In the genomic region with DNA sequence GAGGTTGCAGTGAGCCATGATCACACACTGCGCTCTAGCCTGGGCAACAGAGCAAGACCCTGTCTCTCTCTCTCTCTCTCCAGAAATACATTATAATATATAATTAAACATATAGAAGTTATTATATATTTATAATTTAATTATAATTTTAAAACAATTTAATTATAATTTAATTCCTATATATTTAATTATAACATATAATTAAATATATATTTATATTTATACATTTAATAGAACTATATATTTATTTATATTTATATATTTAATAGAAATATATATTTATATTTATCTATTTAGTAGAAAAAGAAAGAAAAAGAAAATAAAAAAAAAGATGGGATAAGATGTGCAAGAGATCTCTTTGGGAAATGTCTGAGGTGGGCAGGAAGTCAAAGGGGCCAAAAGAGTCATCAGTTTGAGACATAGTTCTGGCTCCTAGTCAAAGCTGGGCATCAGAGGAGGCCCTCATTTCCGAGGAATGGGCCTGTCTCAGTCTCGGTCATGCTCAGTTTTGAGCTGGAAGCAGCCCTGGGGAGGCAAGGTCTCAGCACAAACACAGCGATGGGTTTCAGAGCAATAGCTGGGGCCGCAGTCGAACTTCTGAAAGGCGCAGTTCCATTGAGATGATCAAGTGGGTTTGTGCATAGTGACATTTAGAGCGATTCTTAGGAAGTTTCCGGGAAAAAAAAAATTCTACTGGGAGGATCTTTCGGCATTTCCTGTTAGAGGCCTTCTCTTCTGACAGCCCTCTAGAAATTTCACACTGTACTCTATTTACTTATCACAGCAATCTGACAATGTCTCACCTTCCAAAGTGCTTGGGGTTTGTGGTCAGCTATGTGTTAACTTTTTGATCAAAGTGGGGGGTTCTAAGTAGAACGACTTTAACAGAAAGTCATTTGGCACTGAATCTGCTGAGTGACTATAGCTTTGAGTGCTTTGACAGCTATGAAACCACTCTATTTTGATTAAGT, we compare ENCODE assay signal across 11 cellular contexts. TPM values are rescaled to one million over a fixed set of nuclear protein-coding genes. Genes with fewer than 3 reads are reported as not detected.
DNase-seq lines count a peak whose midpoint lies in the region; ATAC-seq lines count a peak whose summit lies in the region.
"Had no signal": no experiment of that assay in that cellular context is flagged by ENCODE, and none has a peak within 500 bp of the region (broad histone marks: within the 10 kb centered on the region; RNA-seq: fewer than 3 reads in every experiment).

No MANE protein-coding gene starts in this region.

- peak; percentile 15 to 26 for DNase-seq in activated CD4-positive, alpha-beta T cell treated with anti-CD3 and anti-CD28 coated beads for 4 hours
- no peak for DNase-seq in activated CD4-positive, alpha-beta T cell treated with anti-CD3 and anti-CD28 coated beads, Interleukin-2, amount 50 U/mL, for 1 hour
- peak; percentile 16 for DNase-seq in T-helper 22 cell (ENCODE audit: low read depth)
- DNase-seq in activated naive CD8-positive, alpha-beta T cell treated with anti-CD3 and anti-CD28 coated beads for 36 hours, result peak; percentile 35
- peak; percentile 26 for DNase-seq in stimulated activated CD8-positive, alpha-beta memory T cell treated with anti-CD3 and anti-CD28 coated beads, Interleukin-4, amount 100 ng/mL, for 24 hours (ENCODE audit: low read depth)
- DNase-seq in NCI-H1930 (lab: John Stamatoyannopoulos, UW), result no peak
- no peak for DNase-seq in GOT3 (lab: John Stamatoyannopoulos, UW)
- DNase-seq: foreskin melanocyte, HFFc6, NCI-H1436 treated with DMSO at 0.1 percent for 48 hours had no signal

- no peaks in the 10 kb centered on the region for H3K9me3 Mint-ChIP-seq in activated naive CD8-positive, alpha-beta T cell treated with anti-CD3 and anti-CD28 coated beads for 36 hours
- H3K9me3 Mint-ChIP-seq: HFFc6 had no signal

- H3K27ac Mint-ChIP-seq in activated naive CD8-positive, alpha-beta T cell treated with anti-CD3 and anti-CD28 coated beads for 36 hours, result peak overlapping the region; percentile 82
- H3K27ac Mint-ChIP-seq: HFFc6 had no signal

- H3K27me3 Mint-ChIP-seq in activated naive CD8-positive, alpha-beta T cell treated with anti-CD3 and anti-CD28 coated beads for 36 hours, result peaks cover 9% of the 10 kb centered on the region

- H3K4me3 Mint-ChIP-seq in activated naive CD8-positive, alpha-beta T cell treated with anti-CD3 and anti-CD28 coated beads for 36 hours, result peak overlapping the region; percentile 38
- H3K4me3 Mint-ChIP-seq: HFFc6 had no signal

- ATAC-seq in GM19463 (IDR thresholded peaks at IDR 0.05; ENCODE audit: unreplicated experiment), result no peak

- H3K4me1 Mint-ChIP-seq in activated naive CD8-positive, alpha-beta T cell treated with anti-CD3 and anti-CD28 coated beads for 36 hours, result peaks cover 35% of the 10 kb centered on the region

- no peaks in the 10 kb centered on the region for H3K36me3 Mint-ChIP-seq in activated naive CD8-positive, alpha-beta T cell treated with anti-CD3 and anti-CD28 coated beads for 36 hours

RNA-seq across cellular contexts. Expression of gene GZMB, which starts 58.7 kb away (rescaled TPM):
- total RNA-seq in activated naive CD8-positive, alpha-beta T cell treated with anti-CD3 and anti-CD28 coated beads for 36 hours, result 1,000 to 10,000 TPM; 1,271 to 1,284 TPM
- total RNA-seq: HFFc6 had no signal

Comparison
In these comparisons a context has a peak if more than half of its experiments do, and no peak if none do; other contexts are left out.
1. DNase-seq: peak in activated CD4-positive, alpha-beta T cell treated with anti-CD3 and anti-CD28 coated beads for 4 hours (2 of 2), T-helper 22 cell (single experiment), activated naive CD8-positive, alpha-beta T cell treated with anti-CD3 and anti-CD28 coated beads for 36 hours (single experiment) and stimulated activated CD8-positive, alpha-beta memory T cell treated with anti-CD3 and anti-CD28 coated beads, Interleukin-4, amount 100 ng/mL, for 24 hours (single experiment); none in activated CD4-positive, alpha-beta T cell treated with anti-CD3 and anti-CD28 coated beads, Interleukin-2, amount 50 U/mL, for 1 hour (single experiment), NCI-H1930 (0 of 2) and GOT3 (single experiment).